In genomic region chr7:112080974-112081373, GRCh38 we compare ENCODE assay signal across 8 cellular contexts.
DNase-seq lines count a peak whose midpoint lies in the region; ATAC-seq and TF ChIP-seq lines count a peak whose summit lies in the region.

No MANE protein-coding gene starts in this region.

- no peak overlapping the region for H2AK5ac ChIP-seq in H9 (ENCODE audit: insufficient read length, low read length)

- no peak overlapping the region for H3K23ac ChIP-seq in H9 (ENCODE audit: insufficient read length, low read depth, low read length)

- no peak overlapping the region for H4K91ac ChIP-seq in H9 (ENCODE audit: insufficient read length, low read depth, low read length)

- H3K27ac ChIP-seq in mesodermal cell (ENCODE audit: low read depth, low read length, severe bottlenecking) (peak overlapping the region; percentile 66), H9 (ENCODE audit: insufficient read length, low read depth, low read length) (no peak overlapping the region)

- H4K5ac ChIP-seq in H9 (ENCODE audit: insufficient read length, low read depth, low read length): no peak overlapping the region

- H3K4me1 Mint-ChIP-seq in activated B cell treated with CpG ODN at 0.5 μM for 24 hours (peaks cover 50% of the 10 kb centered on the region), H9 (peaks cover 9 to 11% of the 10 kb centered on the region in 2 experiments; a peak in 3 of 4 replicates)

- H3K4me3 ChIP-seq in mesodermal cell (ENCODE audit: extremely low read depth, insufficient read depth, low read length, poor library complexity, severe bottlenecking): no peak overlapping the region

- intact Hi-C loops in activated B cell treated with CpG ODN at 0.5 μM for 24 hours (cut with micrococcal nuclease): loop anchor here (1.0 to 10.0 kb wide), 4 partner anchors 125 to 714 kb away; partner anchors contain the start of genes DOCK4, IMMP2L, TMEM168 and ZNF277

- H3T11ph ChIP-seq in H9 (ENCODE audit: low read length): no peak overlapping the region

- H2BK120ac ChIP-seq in H9 (ENCODE audit: low read depth, low read length, poor library complexity, severe bottlenecking): no peak overlapping the region

- H3K4me1 ChIP-seq in mesodermal cell (ENCODE audit: control insufficient read depth, insufficient read depth, low read length, poor library complexity, severe bottlenecking) (peaks cover 29% of the 10 kb centered on the region), H9 (ENCODE audit: insufficient read depth, low read length) (peaks cover 9% of the 10 kb centered on the region)

- no peak overlapping the region for H3K4ac ChIP-seq in H9 (ENCODE audit: low read depth, low read length)

- peak overlapping the region; percentile 33 for H3K27ac Mint-ChIP-seq in activated B cell treated with CpG ODN at 0.5 μM for 24 hours
- 0 out of 7 replicates have a peak overlapping the region, but pooled peaks of 1 of the 3 experiments have one; percentile 41 for H3K27ac Mint-ChIP-seq in H9

- H3K9ac ChIP-seq in H9 (ENCODE audit: extremely low read depth, insufficient read length, low read length): no peak overlapping the region

- H3K9me3 Mint-ChIP-seq in activated B cell treated with CpG ODN at 0.5 μM for 24 hours (no peaks in the 10 kb centered on the region), H9 (no peaks in the 10 kb centered on the region)

- CTCF ChIA-PET in activated B cell treated with CpG ODN at 0.5 μM for 24 hours (lab: Charles Lee) (no interaction called here), GM10248 (lab: Yijun Ruan, JAX) (interaction anchor here (1.3 kb wide), 1 partner anchor 13 kb away, joined by 3 read pairs; no protein-coding TSS in a partner anchor)

- H3K9me3 ChIP-seq in mesodermal cell (ENCODE audit: control insufficient read depth, low read length): no peaks in the 10 kb centered on the region
- no peaks in the 10 kb centered on the region for H3K9me3 ChIP-seq in H9 (ENCODE audit: control insufficient read depth, low read depth, low read length)

- TF ChIP-seq CTCF in activated B cell treated with CpG ODN at 0.5 μM for 24 hours (IDR thresholded peaks at IDR 0.05) (no peak), GM10248 (IDR thresholded peaks at IDR 0.05; ENCODE audit: control extremely low read depth, extremely low read depth, low read depth, missing control alignments) (no peak), H9 (conservative IDR thresholded peaks at IDR 0.05) (no peak)

- peak overlapping the region; percentile 33 for H3K4me3 Mint-ChIP-seq in activated B cell treated with CpG ODN at 0.5 μM for 24 hours
- H3K4me3 Mint-ChIP-seq in H9: no peak overlapping the region

- H4K8ac ChIP-seq in H9 (replicated peaks; ENCODE audit: insufficient read length, low read depth, low read length): no peak overlapping the region

- no peak overlapping the region for H3K14ac ChIP-seq in H9 (ENCODE audit: insufficient read depth, low read length)

- no peak overlapping the region for H2BK15ac ChIP-seq in H9 (ENCODE audit: low read depth, low read length)

- no peak overlapping the region for H2BK12ac ChIP-seq in H9 (ENCODE audit: insufficient read length, low read depth, low read length)

- no peak overlapping the region for H2BK20ac ChIP-seq in H9 (ENCODE audit: low read depth, low read length, poor library complexity, severe bottlenecking)

- DNase-seq in activated B cell treated with CpG ODN at 0.5 μM for 24 hours (no peak), NCI-H187 (lab: John Stamatoyannopoulos, UW) (no peak), GM10248 (ENCODE audit: extremely low spot score) (no peak), H9 (no peak), COLO829 (ENCODE audit: low spot score) (no peak)

- no peaks in the 10 kb centered on the region for H3K36me3 Mint-ChIP-seq in activated B cell treated with CpG ODN at 0.5 μM for 24 hours (ENCODE audit: low read depth)
- H3K36me3 Mint-ChIP-seq in H9 (ENCODE audit: insufficient read depth in 1 of 3, low read depth in 3 of 3): no peaks in the 10 kb centered on the region

- no peaks in the 10 kb centered on the region for H3K23me2 ChIP-seq in H9 (ENCODE audit: insufficient read length, low read depth, low read length, poor library complexity, severe bottlenecking)

- H3K18ac ChIP-seq in H9 (ENCODE audit: insufficient read length, low read depth, low read length): no peak overlapping the region

- no peak overlapping the region for H3K56ac ChIP-seq in H9 (ENCODE audit: insufficient read length, low read depth, low read length)

- POLR2A ChIA-PET in activated B cell treated with CpG ODN at 0.5 μM for 24 hours (lab: Charles Lee) (interaction anchor here (1.1 to 1.4 kb wide), 2 partner anchors 369 to 519 kb away, joined by 3 to 8 read pairs; partner anchors contain the start of genes IFRD1 and IMMP2L), GM10248 (lab: Yijun Ruan, JAX) (no interaction called here)

- no peaks in the 10 kb centered on the region for H3K36me3 ChIP-seq in mesodermal cell (ENCODE audit: control insufficient read depth, insufficient read depth, low read length)

- ATAC-seq in GM18508 (IDR thresholded peaks at IDR 0.05; ENCODE audit: insufficient read depth, unreplicated experiment) (peak; percentile 24), HG03066 (IDR thresholded peaks at IDR 0.05; ENCODE audit: low read depth, unreplicated experiment) (peak; percentile 42), activated B cell treated with CpG ODN at 0.5 μM for 24 hours (ENCODE audit: low read depth) (peak; percentile 45)

- no peak overlapping the region for H3K4me2 ChIP-seq in H9 (ENCODE audit: insufficient read depth, insufficient read length, low read length)

- H3K27me3 Mint-ChIP-seq in activated B cell treated with CpG ODN at 0.5 μM for 24 hours (no peaks in the 10 kb centered on the region), H9 (ENCODE audit: low read depth) (no peaks in the 10 kb centered on the region)

- H3K79me1 ChIP-seq in H9 (ENCODE audit: insufficient read depth, low read depth, low read length, poor library complexity, severe bottlenecking): no peaks in the 10 kb centered on the region

- H3K79me2 ChIP-seq in H9 (ENCODE audit: insufficient read depth, low read length): peaks cover 2% of the 10 kb centered on the region; the same call in 1 of the 2 replicates

- no peak overlapping the region for H2AFZ ChIP-seq in H9 (ENCODE audit: low read length)

- WGBS in mesodermal cell (ENCODE audit: insufficient coverage in 2 of 2), 2 experiments: 81 to 86% methylated on average over 7 to 8 of the region's 8 CpGs
- no CpG with 5 or more reads among the region's 8 CpGs for WGBS in H9 (ENCODE audit: extremely low coverage, insufficient read length, low lambda C conversion rate)

- H2BK5ac ChIP-seq in H9 (ENCODE audit: insufficient read length, low read length): no peak overlapping the region

- H4K20me1 ChIP-seq in H9 (ENCODE audit: control insufficient read depth, insufficient read depth, insufficient read length): no peaks in the 10 kb centered on the region

- H3K27me3 ChIP-seq in H9 (ENCODE audit: insufficient read depth, low read length): no peaks in the 10 kb centered on the region
